In genomic region chr11:617248-617911, GRCh38 we compare ENCODE assay signal across 22 cellular contexts. TPM values are rescaled to one million over a fixed set of nuclear protein-coding genes. Genes with fewer than 3 reads are reported as not detected.
"Had no signal": no experiment of that assay in that cellular context is flagged by ENCODE, and none has a peak within 500 bp of the region (broad histone marks: within the 10 kb centered on the region; RNA-seq: fewer than 3 reads in every experiment).

No MANE protein-coding gene starts in this region.

- H3K27me3 ChIP-seq: heart left ventricle, vagina had no signal

- ATAC-seq: heart left ventricle; left colon; naive thymus-derived CD4-positive, alpha-beta T cell; WTC11 had no signal

- DNase-seq: activated naive CD4-positive, alpha-beta T cell treated with anti-CD3 and anti-CD28 coated beads, Interleukin-2, amount 10 ng/mL, durations not matched to agents 7 days and 5 days; left colon; posterior cingulate gyrus; retina; small intestine; stimulated activated CD4-positive, alpha-beta T cell treated with anti-CD3 and anti-CD28 coated beads, Interleukin-4, amount 100 ng/mL, for 4 hours; stimulated activated CD8-positive, alpha-beta memory T cell treated with anti-CD3 and anti-CD28 coated beads, Interleukin-4, amount 100 ng/mL, for 48 hours; stimulated activated naive CD4-positive, alpha-beta T cell treated with Interleukin-2 at 50 U/mL for 16 hours had no signal

- H3K4me3 ChIP-seq: tibial nerve, vagina had no signal

- H3K27ac Mint-ChIP-seq: WTC11 had no signal

- H3K27me3 Mint-ChIP-seq: naive thymus-derived CD4-positive, alpha-beta T cell had no signal

- H3K9me3 ChIP-seq: heart left ventricle, tibial nerve, vagina had no signal

- H3K9me3 Mint-ChIP-seq: activated naive CD4-positive, alpha-beta T cell treated with anti-CD3 and anti-CD28 coated beads, Interleukin-2, amount 10 ng/mL, durations not matched to agents 7 days and 5 days; WTC11 had no signal

- H3K4me3 Mint-ChIP-seq: WTC11 had no signal

- H3K27ac ChIP-seq: tibial nerve had no signal

RNA-seq across cellular contexts. Expression of gene CDHR5, which starts 7.4 kb away (rescaled TPM):
- total RNA-seq: activated CD8-positive, alpha-beta memory T cell treated with anti-CD3 and anti-CD28 coated beads for 36 hours; astrocyte; chondrocyte; dermis microvascular lymphatic vessel endothelial cell; epithelial cell of proximal tubule; frontal cortex; heart left ventricle; naive thymus-derived CD4-positive, alpha-beta T cell; tibial nerve; vagina had no signal
- polyA plus RNA-seq: naive thymus-derived CD4-positive, alpha-beta T cell had no signal

RNA-seq across cellular contexts. Expression of gene SCT, which starts 9.6 kb away (rescaled TPM):
- total RNA-seq: activated CD8-positive, alpha-beta memory T cell treated with anti-CD3 and anti-CD28 coated beads for 36 hours; dermis microvascular lymphatic vessel endothelial cell; epithelial cell of proximal tubule; frontal cortex; mononuclear cell; naive thymus-derived CD4-positive, alpha-beta T cell; T-helper 2 cell treated with Interferon-gamma antibody and Interleukin-4, amounts not matched to agents 100 ng/mL and 5 ng/mL, for 36 hours; tibial nerve; vagina had no signal
- polyA plus RNA-seq: adipose tissue; heart left ventricle; naive thymus-derived CD4-positive, alpha-beta T cell had no signal

RNA-seq across cellular contexts. Expression of gene DRD4, which starts 19.7 kb away (rescaled TPM):
- total RNA-seq: epithelial cell of proximal tubule, frontal cortex had no signal
- polyA plus RNA-seq: naive thymus-derived CD4-positive, alpha-beta T cell had no signal
